Comparison of ENCODE assay signal across 8 cellular contexts in the genomic region with DNA sequence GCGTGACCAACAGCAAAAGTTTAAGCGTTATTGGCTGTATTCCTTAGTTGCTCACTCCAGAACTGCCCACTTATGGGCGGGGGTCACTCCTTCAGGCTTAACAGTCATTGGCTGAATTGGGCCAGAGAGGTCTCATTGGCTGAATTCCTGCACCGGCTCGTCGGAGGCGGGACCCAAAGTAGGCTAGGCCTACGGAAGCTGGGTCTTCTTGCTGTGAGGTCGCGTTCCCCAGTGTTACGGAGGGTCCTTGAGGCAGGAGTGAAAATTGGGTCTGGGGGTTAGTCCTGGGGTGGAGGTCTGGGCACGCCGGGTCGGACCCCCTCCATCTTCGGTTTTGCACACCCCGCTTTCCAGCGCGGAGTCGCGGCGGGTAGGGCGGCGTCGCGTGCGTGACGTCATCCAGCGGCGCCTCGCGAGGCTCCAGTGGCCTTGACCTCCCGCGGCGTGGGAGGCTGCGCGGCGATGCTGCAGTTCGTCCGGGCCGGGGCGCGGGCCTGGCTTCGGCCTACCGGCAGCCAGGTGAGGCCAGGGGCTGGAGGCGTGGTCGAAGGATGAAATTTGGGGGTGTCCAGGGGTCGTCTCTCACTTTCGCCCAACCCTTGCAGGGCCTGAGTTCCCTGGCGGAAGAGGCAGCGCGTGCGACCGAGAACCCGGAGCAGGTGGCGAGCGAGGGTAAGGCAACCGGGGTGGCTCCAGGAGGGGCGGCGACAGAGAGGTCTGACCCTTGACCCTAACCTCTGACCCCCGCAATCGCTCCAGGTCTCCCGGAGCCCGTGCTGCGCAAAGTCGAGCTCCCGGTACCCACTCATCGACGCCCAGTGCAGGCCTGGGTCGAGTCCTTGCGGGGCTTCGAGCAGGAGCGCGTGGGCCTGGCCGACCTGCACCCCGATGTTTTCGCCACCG. TPM values are rescaled to one million over a fixed set of nuclear protein-coding genes. Genes with fewer than 3 reads are reported as not detected.
DNase-seq lines count a peak whose midpoint lies in the region; ATAC-seq and TF ChIP-seq lines count a peak whose summit lies in the region.

A gene (plus strand): TSS at position 423 of the 903 bp plus-strand sequence. CDS start 40 bp downstream, at position 463.

- peaks cover 4% of the 10 kb centered on the region; the same call in 1 of the 2 replicates for H3K4me1 ChIP-seq in PC-9 (replicated peaks; ENCODE audit: insufficient read depth)
- peaks cover 8 to 9% of the 10 kb centered on the region in 2 donors for H3K4me1 ChIP-seq in mucosa of rectum (ENCODE audit: control insufficient read depth in 2 of 2, insufficient read depth in 2 of 2, low read length in 2 of 2)

- H3K9me3 ChIP-seq in PC-9 (ENCODE audit: insufficient read depth, low read depth): no peaks in the 10 kb centered on the region
- H3K9me3 ChIP-seq in mucosa of rectum (ENCODE audit: control insufficient read depth in 2 of 2, low read length in 2 of 2): no peaks in the 10 kb centered on the region

- TF ChIP-seq CTCF in PC-9 (conservative IDR thresholded peaks at IDR 0.05) (no peak), epithelial cell of proximal tubule (conservative IDR thresholded peaks at IDR 0.05; ENCODE audit: low read depth, low read length) (no peak)

- peaks cover 24% of the 10 kb centered on the region for H3K79me2 ChIP-seq in PC-9 (ENCODE audit: low read depth)

- BruUV-seq in PC-9 (replicated peaks; lab: Mats Ljungman, UMichigan): no TSS peak

- peaks cover 31% of the 10 kb centered on the region for H3F3A ChIP-seq in PC-9 (ENCODE audit: insufficient read depth, low read depth)

- H3K4me2 ChIP-seq in PC-9: peak within 1 kb of the TSS; percentile 93

- H3K4me3 ChIP-seq in Jurkat, Clone E6-1 (ENCODE audit: low read length): peak within 1 kb of the TSS; percentile 94
- H3K4me3 ChIP-seq in PC-9: peak within 1 kb of the TSS; percentile 94
- H3K4me3 ChIP-seq in epithelial cell of proximal tubule (ENCODE audit: low read depth, low read length): peak within 1 kb of the TSS; percentile 89
- H3K4me3 ChIP-seq in mucosa of rectum (ENCODE audit: low read length in 2 of 2): peak within 1 kb of the TSS; percentile 93 to 98

- H3K27me3 ChIP-seq in PC-9 (ENCODE audit: insufficient read depth, low read depth) (no peaks in the 10 kb centered on the region), mucosa of rectum (ENCODE audit: control insufficient read depth in 2 of 2, insufficient read depth in 2 of 2, low read length in 2 of 2) (no peaks in the 10 kb centered on the region)

- H3K9ac ChIP-seq in mucosa of rectum (ENCODE audit: low read depth in 1 of 2, low read length in 2 of 2): peak within 1 kb of the TSS; percentile 92 to 97

- peak; percentile 81 for ATAC-seq in GM21619 (IDR thresholded peaks at IDR 0.05; ENCODE audit: unreplicated experiment)

- no peaks in the 10 kb centered on the region for H3K9me2 ChIP-seq in PC-9 (ENCODE audit: insufficient read depth)

- DNase-seq in DMS153 (lab: John Stamatoyannopoulos, UW) (peak; percentile 99), PC-9 (peak; percentile 94 to 99), epithelial cell of proximal tubule (ENCODE audit: low read depth) (peak; percentile 92)
- peak; percentile 99 for DNase-seq in Jurkat, Clone E6-1 (ENCODE audit: low read depth, low spot score)
- DNase-seq in activated T-cell treated with anti-CD3 and anti-CD28 coated beads, Interleukin-2, amount 50 U/mL, for 1 hour: peak; percentile 92
- peak; percentile 96 for DNase-seq in stimulated activated CD8-positive, alpha-beta memory T cell treated with anti-CD3 and anti-CD28 coated beads, Interleukin-4, amount 100 ng/mL, for 48 hours

- CTCF ChIA-PET in PC-9 (lab: Charles Lee): interaction anchor here (0.5 kb wide), 2 partner anchors 148 to 347 kb away, joined by 3 to 12 read pairs; no protein-coding TSS in a partner anchor

- POLR2A ChIA-PET in PC-9 (lab: Charles Lee; ENCODE audit: unreplicated experiment): interaction anchor here (0.6 to 0.7 kb wide), 6 partner anchors 19 to 404 kb away, joined by 3 to 6 read pairs (median 4); a partner anchor contains a TSS

- intact Hi-C loops in PC-9 (cut with micrococcal nuclease; ENCODE audit: unreplicated experiment): loop anchor here (5.0 kb wide), 3 partner anchors 60 to 155 kb away; a partner anchor contains a TSS

- peaks cover 13% of the 10 kb centered on the region; the same call in 1 of the 2 replicates for H3K36me3 ChIP-seq in PC-9 (ENCODE audit: low read depth)
- H3K36me3 ChIP-seq in mucosa of rectum (ENCODE audit: control insufficient read depth in 2 of 2, insufficient read depth in 2 of 2, low read length in 2 of 2): peaks cover 14 to 23% of the 10 kb centered on the region in 2 donors

- H3K27ac ChIP-seq in PC-9: peak within 1 kb of the TSS; percentile 43
- peak within 1 kb of the TSS; percentile 86 to 88 for H3K27ac ChIP-seq in mucosa of rectum (ENCODE audit: low read depth in 2 of 2, low read length in 2 of 2)

- H2AFZ ChIP-seq in PC-9: peak within 1 kb of the TSS; percentile 92

- peaks cover 3% of the 10 kb centered on the region; the same call in 1 of the 2 replicates for H4K20me1 ChIP-seq in PC-9 (ENCODE audit: insufficient read depth)

RNA-seq across cellular contexts. Expression of the gene that starts here (rescaled TPM):
- 106 TPM for polyA plus RNA-seq in Jurkat, Clone E6-1 (2012; ENCODE audit: insufficient read depth, insufficient read length)
- total RNA-seq in PC-9 (2021) (96.4 and 98.2 TPM in 2 replicates), epithelial cell of proximal tubule (104 and 156 TPM in 2 replicates)

Comparison
In these comparisons a context has a peak if more than half of its experiments do, and no peak if none do; other contexts are left out.
1. Peak in every context shown above with its lines: DNase-seq, ATAC-seq, H3K4me3 ChIP-seq and H3K27ac ChIP-seq.